In the genomic region with DNA sequence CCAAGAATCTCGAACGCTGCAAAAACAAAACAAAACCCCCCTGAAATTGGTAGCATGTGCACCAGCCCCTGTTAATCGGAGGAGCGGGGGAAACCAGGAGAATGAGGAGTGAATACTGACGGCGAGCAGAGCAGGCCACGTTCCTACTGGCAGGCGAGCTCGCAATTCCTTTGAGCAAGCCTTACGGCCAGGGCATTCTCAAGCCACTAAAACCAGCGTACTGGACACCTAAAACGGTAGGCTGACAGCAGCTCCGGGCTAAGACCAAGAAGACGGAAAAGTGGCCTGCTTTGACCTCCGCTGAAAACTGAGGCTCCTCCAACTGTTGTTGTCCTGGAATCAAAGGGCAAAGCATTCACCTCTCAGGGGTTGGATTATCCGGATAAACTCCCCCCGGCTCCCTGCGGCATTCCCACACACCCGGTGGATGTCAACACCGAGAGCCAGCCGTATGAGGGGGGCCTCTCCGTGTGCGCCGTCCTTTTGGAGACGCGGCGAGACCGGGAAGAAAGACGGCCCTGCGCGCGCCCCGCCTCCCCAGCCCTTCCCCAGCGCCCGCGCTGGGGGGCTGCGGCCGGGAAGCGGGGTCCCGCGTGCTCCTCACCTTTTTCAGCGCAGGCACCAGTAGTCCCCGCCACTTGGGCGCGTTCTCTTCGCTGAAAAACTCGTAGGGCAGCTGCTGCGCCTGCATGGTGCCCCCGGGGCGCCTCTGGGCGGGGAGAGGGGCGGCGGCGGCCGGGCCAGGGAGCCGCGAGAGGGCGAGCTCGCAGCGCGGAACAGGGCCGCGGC, we compare ENCODE assay signal across 1 cellular context.
A peak's percentile ranks its signal among the peaks of the same experiment; 100 is the strongest.
TF ChIP-seq lines count a peak whose summit lies in the region.

No MANE protein-coding gene starts in this region.

TF ChIP-seq in HepG2, 621 proteins besides CTCF, POLR2A, EP300 and RAD21 (continued from another document and continues in another):
- TF ChIP-seq, protein P1, sequence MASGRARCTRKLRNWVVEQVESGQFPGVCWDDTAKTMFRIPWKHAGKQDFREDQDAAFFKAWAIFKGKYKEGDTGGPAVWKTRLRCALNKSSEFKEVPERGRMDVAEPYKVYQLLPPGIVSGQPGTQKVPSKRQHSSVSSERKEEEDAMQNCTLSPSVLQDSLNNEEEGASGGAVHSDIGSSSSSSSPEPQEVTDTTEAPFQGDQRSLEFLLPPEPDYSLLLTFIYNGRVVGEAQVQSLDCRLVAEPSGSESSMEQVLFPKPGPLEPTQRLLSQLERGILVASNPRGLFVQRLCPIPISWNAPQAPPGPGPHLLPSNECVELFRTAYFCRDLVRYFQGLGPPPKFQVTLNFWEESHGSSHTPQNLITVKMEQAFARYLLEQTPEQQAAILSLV (CRISPR knock-in tag; IDR thresholded peaks at IDR 0.05; ENCODE audit: borderline replicate concordance): peak; percentile 68; the same call in 1 of the 2 replicates
- TF ChIP-seq HOXD1 (CRISPR knock-in tag; IDR thresholded peaks at IDR 0.05) (peak; percentile 60), TEAD2 (CRISPR knock-in tag; IDR thresholded peaks at IDR 0.05) (no peak), ZSCAN29 (CRISPR knock-in tag; conservative IDR thresholded peaks at IDR 0.05) (no peak), ZNF674 (CRISPR knock-in tag; IDR thresholded peaks at IDR 0.05; ENCODE audit: low read depth) (no peak), ZFP1 (CRISPR knock-in tag; IDR thresholded peaks at IDR 0.05) (no peak), HDAC1 (CRISPR knock-in tag; IDR thresholded peaks at IDR 0.05) (peak; percentile 30; the same call in 1 of the 2 replicates), MLLT10 (CRISPR knock-in tag; IDR thresholded peaks at IDR 0.05) (no peak), ZKSCAN8 (CRISPR knock-in tag; IDR thresholded peaks at IDR 0.05; ENCODE audit: borderline replicate concordance) (no peak), PHF8 (CRISPR knock-in tag; IDR thresholded peaks at IDR 0.05) (no peak; the same call in 1 of the 2 replicates), ZNF101 (CRISPR knock-in tag; IDR thresholded peaks at IDR 0.05; ENCODE audit: borderline replicate concordance, low read depth) (no peak), NFE2L2 (IDR thresholded peaks at IDR 0.05; ENCODE audit: low read length) (no peak), NBN (conservative IDR thresholded peaks at IDR 0.05) (no peak), ZNF256 (CRISPR knock-in tag; conservative IDR thresholded peaks at IDR 0.05) (no peak), HDAC6 (IDR thresholded peaks at IDR 0.05; ENCODE audit: low read depth, low read length) (no peak), SP140L (CRISPR knock-in tag; IDR thresholded peaks at IDR 0.05; ENCODE audit: borderline replicate concordance) (no peak), NCOA5 (CRISPR knock-in tag; IDR thresholded peaks at IDR 0.05) (0 out of 2 replicates have a peak, but pooled peaks have one; percentile 52), NR3C1 (CRISPR knock-in tag; IDR thresholded peaks at IDR 0.05) (no peak), ZNF501 (CRISPR knock-in tag; IDR thresholded peaks at IDR 0.05) (peak; percentile 65; the same call in 1 of the 2 replicates), HMG20B (CRISPR knock-in tag; conservative IDR thresholded peaks at IDR 0.05) (no peak), ZNF484 (CRISPR knock-in tag; IDR thresholded peaks at IDR 0.05; ENCODE audit: borderline replicate concordance, low read depth) (no peak), ZFX (CRISPR knock-in tag; IDR thresholded peaks at IDR 0.05; ENCODE audit: low read depth) (peak; percentile 52; the same call in 1 of the 2 replicates), ZNF589 (CRISPR knock-in tag; conservative IDR thresholded peaks at IDR 0.05) (peak; percentile 80; the same call in 1 of the 2 replicates), MIER2 (CRISPR knock-in tag; IDR thresholded peaks at IDR 0.05) (no peak), SMARCE1 (IDR thresholded peaks at IDR 0.05; ENCODE audit: borderline replicate concordance) (no peak), ZNF781 (CRISPR knock-in tag; IDR thresholded peaks at IDR 0.05; ENCODE audit: borderline replicate concordance, not compliant biosample characterization) (no peak), ARNTL (CRISPR knock-in tag; IDR thresholded peaks at IDR 0.05) (no peak), JUN (CRISPR knock-in tag; IDR thresholded peaks at IDR 0.05) (no peak), STAT5B (CRISPR knock-in tag; IDR thresholded peaks at IDR 0.05) (no peak), PPARG (CRISPR knock-in tag; conservative IDR thresholded peaks at IDR 0.05) (no peak), ZNF382 (CRISPR knock-in tag; IDR thresholded peaks at IDR 0.05; ENCODE audit: borderline replicate concordance) (no peak), SALL1 (CRISPR knock-in tag; IDR thresholded peaks at IDR 0.05) (peak; percentile 47; the same call in 1 of the 2 replicates), MIXL1 (CRISPR knock-in tag; IDR thresholded peaks at IDR 0.05) (no peak), SMAD1 (CRISPR knock-in tag; IDR thresholded peaks at IDR 0.05; ENCODE audit: borderline replicate concordance, low read depth) (peak; percentile 26; the same call in 1 of the 2 replicates), STAG1 (CRISPR knock-in tag; IDR thresholded peaks at IDR 0.05) (peak; percentile 56), CEBPB (IDR thresholded peaks at IDR 0.05; ENCODE audit: borderline replicate concordance, low read depth, low read length) (no peak), ZNF780A (CRISPR knock-in tag; IDR thresholded peaks at IDR 0.05) (0 out of 2 replicates have a peak, but pooled peaks have one; percentile 27), RORA (CRISPR knock-in tag; IDR thresholded peaks at IDR 0.05) (no peak), ZNF841 (CRISPR knock-in tag; IDR thresholded peaks at IDR 0.05; ENCODE audit: borderline replicate concordance) (0 out of 2 replicates have a peak, but pooled peaks have one; percentile 61), FOXC1 (CRISPR knock-in tag; IDR thresholded peaks at IDR 0.05; ENCODE audit: borderline replicate concordance) (0 out of 2 replicates have a peak, but pooled peaks have one; percentile 56), HES4 (CRISPR knock-in tag; IDR thresholded peaks at IDR 0.05; ENCODE audit: borderline replicate concordance) (no peak), ZNF773 (CRISPR knock-in tag; IDR thresholded peaks at IDR 0.05; ENCODE audit: borderline replicate concordance) (peak; percentile 83; the same call in 1 of the 2 replicates), ZNF329 (CRISPR knock-in tag; IDR thresholded peaks at IDR 0.05; ENCODE audit: low read depth) (0 out of 2 replicates have a peak, but pooled peaks have one; percentile 47), HHEX (CRISPR knock-in tag; IDR thresholded peaks at IDR 0.05) (no peak; the same call in 1 of the 2 replicates), RFX3 (CRISPR knock-in tag; IDR thresholded peaks at IDR 0.05) (no peak), CBX5 (CRISPR knock-in tag; IDR thresholded peaks at IDR 0.05; ENCODE audit: borderline replicate concordance) (no peak; the same call in 1 of the 2 replicates), ZNF496 (CRISPR knock-in tag; IDR thresholded peaks at IDR 0.05; ENCODE audit: insufficient replicate concordance) (no peak), ZNF788 (CRISPR knock-in tag; IDR thresholded peaks at IDR 0.05; ENCODE audit: borderline replicate concordance) (peak; percentile 42; the same call in 1 of the 2 replicates), ZNF75D (CRISPR knock-in tag; IDR thresholded peaks at IDR 0.05; ENCODE audit: borderline replicate concordance) (no peak)
- TF ChIP-seq, protein P2, sequence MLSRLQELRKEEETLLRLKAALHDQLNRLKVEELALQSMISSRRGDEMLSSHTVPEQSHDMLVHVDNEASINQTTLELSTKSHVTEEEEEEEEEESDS (CRISPR knock-in tag; IDR thresholded peaks at IDR 0.05; ENCODE audit: borderline replicate concordance): no peak
- TF ChIP-seq, protein P3, sequence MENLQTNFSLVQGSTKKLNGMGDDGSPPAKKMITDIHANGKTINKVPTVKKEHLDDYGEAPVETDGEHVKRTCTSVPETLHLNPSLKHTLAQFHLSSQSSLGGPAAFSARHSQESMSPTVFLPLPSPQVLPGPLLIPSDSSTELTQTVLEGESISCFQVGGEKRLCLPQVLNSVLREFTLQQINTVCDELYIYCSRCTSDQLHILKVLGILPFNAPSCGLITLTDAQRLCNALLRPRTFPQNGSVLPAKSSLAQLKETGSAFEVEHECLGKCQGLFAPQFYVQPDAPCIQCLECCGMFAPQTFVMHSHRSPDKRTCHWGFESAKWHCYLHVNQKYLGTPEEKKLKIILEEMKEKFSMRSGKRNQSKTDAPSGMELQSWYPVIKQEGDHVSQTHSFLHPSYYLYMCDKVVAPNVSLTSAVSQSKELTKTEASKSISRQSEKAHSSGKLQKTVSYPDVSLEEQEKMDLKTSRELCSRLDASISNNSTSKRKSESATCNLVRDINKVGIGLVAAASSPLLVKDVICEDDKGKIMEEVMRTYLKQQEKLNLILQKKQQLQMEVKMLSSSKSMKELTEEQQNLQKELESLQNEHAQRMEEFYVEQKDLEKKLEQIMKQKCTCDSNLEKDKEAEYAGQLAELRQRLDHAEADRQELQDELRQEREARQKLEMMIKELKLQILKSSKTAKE (CRISPR knock-in tag; IDR thresholded peaks at IDR 0.05; ENCODE audit: borderline replicate concordance): 0 out of 2 replicates have a peak, but pooled peaks have one; percentile 24
- TF ChIP-seq, protein P4, sequence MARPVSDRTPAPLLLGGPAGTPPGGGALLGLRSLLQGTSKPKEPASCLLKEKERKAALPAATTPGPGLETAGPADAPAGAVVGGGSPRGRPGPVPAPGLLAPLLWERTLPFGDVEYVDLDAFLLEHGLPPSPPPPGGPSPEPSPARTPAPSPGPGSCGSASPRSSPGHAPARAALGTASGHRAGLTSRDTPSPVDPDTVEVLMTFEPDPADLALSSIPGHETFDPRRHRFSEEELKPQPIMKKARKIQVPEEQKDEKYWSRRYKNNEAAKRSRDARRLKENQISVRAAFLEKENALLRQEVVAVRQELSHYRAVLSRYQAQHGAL (CRISPR knock-in tag; IDR thresholded peaks at IDR 0.05; ENCODE audit: not compliant biosample characterization): peak; percentile 54
- TF ChIP-seq, protein P5, sequence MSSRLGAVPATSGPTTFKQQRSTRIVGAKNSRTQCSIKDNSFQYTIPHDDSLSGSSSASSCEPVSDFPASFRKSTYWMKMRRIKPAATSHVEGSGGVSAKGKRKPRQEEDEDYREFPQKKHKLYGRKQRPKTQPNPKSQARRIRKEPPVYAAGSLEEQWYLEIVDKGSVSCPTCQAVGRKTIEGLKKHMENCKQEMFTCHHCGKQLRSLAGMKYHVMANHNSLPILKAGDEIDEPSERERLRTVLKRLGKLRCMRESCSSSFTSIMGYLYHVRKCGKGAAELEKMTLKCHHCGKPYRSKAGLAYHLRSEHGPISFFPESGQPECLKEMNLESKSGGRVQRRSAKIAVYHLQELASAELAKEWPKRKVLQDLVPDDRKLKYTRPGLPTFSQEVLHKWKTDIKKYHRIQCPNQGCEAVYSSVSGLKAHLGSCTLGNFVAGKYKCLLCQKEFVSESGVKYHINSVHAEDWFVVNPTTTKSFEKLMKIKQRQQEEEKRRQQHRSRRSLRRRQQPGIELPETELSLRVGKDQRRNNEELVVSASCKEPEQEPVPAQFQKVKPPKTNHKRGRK (CRISPR knock-in tag; IDR thresholded peaks at IDR 0.05): no peak
- TF ChIP-seq, protein P6, sequence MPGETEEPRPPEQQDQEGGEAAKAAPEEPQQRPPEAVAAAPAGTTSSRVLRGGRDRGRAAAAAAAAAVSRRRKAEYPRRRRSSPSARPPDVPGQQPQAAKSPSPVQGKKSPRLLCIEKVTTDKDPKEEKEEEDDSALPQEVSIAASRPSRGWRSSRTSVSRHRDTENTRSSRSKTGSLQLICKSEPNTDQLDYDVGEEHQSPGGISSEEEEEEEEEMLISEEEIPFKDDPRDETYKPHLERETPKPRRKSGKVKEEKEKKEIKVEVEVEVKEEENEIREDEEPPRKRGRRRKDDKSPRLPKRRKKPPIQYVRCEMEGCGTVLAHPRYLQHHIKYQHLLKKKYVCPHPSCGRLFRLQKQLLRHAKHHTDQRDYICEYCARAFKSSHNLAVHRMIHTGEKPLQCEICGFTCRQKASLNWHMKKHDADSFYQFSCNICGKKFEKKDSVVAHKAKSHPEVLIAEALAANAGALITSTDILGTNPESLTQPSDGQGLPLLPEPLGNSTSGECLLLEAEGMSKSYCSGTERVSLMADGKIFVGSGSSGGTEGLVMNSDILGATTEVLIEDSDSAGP (CRISPR knock-in tag; IDR thresholded peaks at IDR 0.05; ENCODE audit: borderline replicate concordance): no peak
- TF ChIP-seq, protein P7, sequence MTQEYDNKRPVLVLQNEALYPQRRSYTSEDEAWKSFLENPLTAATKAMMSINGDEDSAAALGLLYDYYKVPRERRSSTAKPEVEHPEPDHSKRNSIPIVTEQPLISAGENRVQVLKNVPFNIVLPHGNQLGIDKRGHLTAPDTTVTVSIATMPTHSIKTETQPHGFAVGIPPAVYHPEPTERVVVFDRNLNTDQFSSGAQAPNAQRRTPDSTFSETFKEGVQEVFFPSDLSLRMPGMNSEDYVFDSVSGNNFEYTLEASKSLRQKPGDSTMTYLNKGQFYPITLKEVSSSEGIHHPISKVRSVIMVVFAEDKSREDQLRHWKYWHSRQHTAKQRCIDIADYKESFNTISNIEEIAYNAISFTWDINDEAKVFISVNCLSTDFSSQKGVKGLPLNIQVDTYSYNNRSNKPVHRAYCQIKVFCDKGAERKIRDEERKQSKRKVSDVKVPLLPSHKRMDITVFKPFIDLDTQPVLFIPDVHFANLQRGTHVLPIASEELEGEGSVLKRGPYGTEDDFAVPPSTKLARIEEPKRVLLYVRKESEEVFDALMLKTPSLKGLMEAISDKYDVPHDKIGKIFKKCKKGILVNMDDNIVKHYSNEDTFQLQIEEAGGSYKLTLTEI (CRISPR knock-in tag; conservative IDR thresholded peaks at IDR 0.05): no peak
- TF ChIP-seq, protein P8, sequence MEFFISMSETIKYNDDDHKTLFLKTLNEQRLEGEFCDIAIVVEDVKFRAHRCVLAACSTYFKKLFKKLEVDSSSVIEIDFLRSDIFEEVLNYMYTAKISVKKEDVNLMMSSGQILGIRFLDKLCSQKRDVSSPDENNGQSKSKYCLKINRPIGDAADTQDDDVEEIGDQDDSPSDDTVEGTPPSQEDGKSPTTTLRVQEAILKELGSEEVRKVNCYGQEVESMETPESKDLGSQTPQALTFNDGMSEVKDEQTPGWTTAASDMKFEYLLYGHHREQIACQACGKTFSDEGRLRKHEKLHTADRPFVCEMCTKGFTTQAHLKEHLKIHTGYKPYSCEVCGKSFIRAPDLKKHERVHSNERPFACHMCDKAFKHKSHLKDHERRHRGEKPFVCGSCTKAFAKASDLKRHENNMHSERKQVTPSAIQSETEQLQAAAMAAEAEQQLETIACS (CRISPR knock-in tag; IDR thresholded peaks at IDR 0.05): no peak
- TF ChIP-seq, protein P9, sequence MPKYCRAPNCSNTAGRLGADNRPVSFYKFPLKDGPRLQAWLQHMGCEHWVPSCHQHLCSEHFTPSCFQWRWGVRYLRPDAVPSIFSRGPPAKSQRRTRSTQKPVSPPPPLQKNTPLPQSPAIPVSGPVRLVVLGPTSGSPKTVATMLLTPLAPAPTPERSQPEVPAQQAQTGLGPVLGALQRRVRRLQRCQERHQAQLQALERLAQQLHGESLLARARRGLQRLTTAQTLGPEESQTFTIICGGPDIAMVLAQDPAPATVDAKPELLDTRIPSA (CRISPR knock-in tag; IDR thresholded peaks at IDR 0.05; ENCODE audit: borderline replicate concordance): 0 out of 2 replicates have a peak, but pooled peaks have one; percentile 35
- TF ChIP-seq, protein P10, sequence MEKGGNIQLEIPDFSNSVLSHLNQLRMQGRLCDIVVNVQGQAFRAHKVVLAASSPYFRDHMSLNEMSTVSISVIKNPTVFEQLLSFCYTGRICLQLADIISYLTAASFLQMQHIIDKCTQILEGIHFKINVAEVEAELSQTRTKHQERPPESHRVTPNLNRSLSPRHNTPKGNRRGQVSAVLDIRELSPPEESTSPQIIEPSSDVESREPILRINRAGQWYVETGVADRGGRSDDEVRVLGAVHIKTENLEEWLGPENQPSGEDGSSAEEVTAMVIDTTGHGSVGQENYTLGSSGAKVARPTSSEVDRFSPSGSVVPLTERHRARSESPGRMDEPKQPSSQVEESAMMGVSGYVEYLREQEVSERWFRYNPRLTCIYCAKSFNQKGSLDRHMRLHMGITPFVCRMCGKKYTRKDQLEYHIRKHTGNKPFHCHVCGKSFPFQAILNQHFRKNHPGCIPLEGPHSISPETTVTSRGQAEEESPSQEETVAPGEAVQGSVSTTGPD (CRISPR knock-in tag; IDR thresholded peaks at IDR 0.05): no peak
